29 cellular contexts compared by ENCODE assay signal in genomic region chrX:153627675-153628111, GRCh38. TPM values are rescaled to one million over a fixed set of nuclear protein-coding genes. Genes with fewer than 3 reads are reported as not detected.
DNase-seq lines count a peak whose midpoint lies in the region; ATAC-seq, FAIRE-seq and TF ChIP-seq lines count a peak whose summit lies in the region.
"Had no signal": no experiment of that assay in that cellular context is flagged by ENCODE, and none has a peak within 500 bp of the region (broad histone marks: within the 10 kb centered on the region; RNA-seq: fewer than 3 reads in every experiment).

No MANE protein-coding gene starts in this region.

- H4K5ac ChIP-seq in IMR-90 (ENCODE audit: low read depth, low read length) = no peak overlapping the region

- H2BK15ac ChIP-seq in IMR-90 (ENCODE audit: low read depth, low read length) = no peak overlapping the region

- no peak overlapping the region for H3K9ac ChIP-seq in BLaER1 treated with 17β-estradiol and CSF1 and Interleukin-3, amounts not matched to agents 10 nM and 100 nM
- H3K9ac ChIP-seq in IMR-90 (ENCODE audit: low read depth, low read length) (no peak overlapping the region), HepG2 (ENCODE audit: insufficient read depth, low read depth, low read length) (peak overlapping the region; percentile 84)
- H3K9ac ChIP-seq: KMS-11 had no signal

- H3K27ac ChIP-seq in BLaER1 treated with 17β-estradiol and CSF1 and Interleukin-3, amounts not matched to agents 10 nM and 100 nM = peak overlapping the region in 1 of 11 experiments; percentile 11; a peak in 1 of 22 replicates
- H3K27ac ChIP-seq in IMR-90 (ENCODE audit: insufficient read depth, low read length) = no peak overlapping the region
- peak overlapping the region; percentile 100 for H3K27ac ChIP-seq in HepG2 (ENCODE audit: extremely low read length, insufficient read depth, low read length)
- H3K27ac ChIP-seq: coronary artery, esophagus squamous epithelium, gastrocnemius medialis, KMS-11, spleen had no signal

- no peak overlapping the region for H3K23ac ChIP-seq in IMR-90 (ENCODE audit: low read depth, low read length)

- BruUV-seq in IMR-90 (replicated peaks; lab: Mats Ljungman, UMichigan) = no TSS peak
- no TSS peak for BruUV-seq in HepG2 (replicated peaks; lab: Mats Ljungman, UMichigan)

- H3K79me1 ChIP-seq in IMR-90 (ENCODE audit: low read depth in 1 of 2, low read length in 2 of 2) = no peaks in the 10 kb centered on the region

- no peak overlapping the region for H3K56ac ChIP-seq in IMR-90 (ENCODE audit: extremely low read depth, insufficient read depth, low read length)

- H3K18ac ChIP-seq in IMR-90 (ENCODE audit: low read depth, low read length) = no peak overlapping the region

- CTCF ChIA-PET in IMR-90 (lab: Yijun Ruan, JAX) = no interaction called here
- CTCF ChIA-PET in HepG2 (lab: Yijun Ruan, JAX; ENCODE audit: low intra/inter-chr PET ratio, low total read pairs) = no interaction called here

- H3K4me1 ChIP-seq in BLaER1 treated with 17β-estradiol and CSF1 and Interleukin-3, amounts not matched to agents 10 nM and 100 nM = peaks cover 0 to 37% (median 25%) of the 10 kb centered on the region in 10 experiments; a peak in 16 of 20 replicates
- no peaks in the 10 kb centered on the region for H3K4me1 ChIP-seq in IMR-90 (ENCODE audit: control insufficient read depth, insufficient read depth, low read length)
- peaks cover 86% of the 10 kb centered on the region for H3K4me1 ChIP-seq in HepG2 (ENCODE audit: insufficient read depth, low read length)
- H3K4me1 ChIP-seq: breast epithelium, esophagus squamous epithelium, gastrocnemius medialis, spleen had no signal

- no peak overlapping the region for H2AK9ac ChIP-seq in IMR-90 (replicated peaks; ENCODE audit: low read depth, low read length, poor library complexity)

- in situ Hi-C loops in IMR-90 (cut with MboI; ENCODE audit: low sequenced_read_pairs) (no loop called here), HepG2 (cut with HindIII; ENCODE audit: extremely low pct_ligation_motif_present, low pct_unique_long_range_greater_than_20kb) (no loop called here)

- 41% methylated on average over 5 of the region's 15 CpGs; no CpG with 5 or more reads in 1 of the 2 experiments for WGBS in IMR-90 (ENCODE audit: extremely low coverage in 2 of 2, insufficient read length in 1 of 2), 2 experiments
- no CpG with 5 or more reads among the region's 15 CpGs for WGBS in HepG2 (ENCODE audit: low lambda C conversion rate)

- peaks cover 22% of the 10 kb centered on the region for H3K79me2 ChIP-seq in HepG2 (ENCODE audit: insufficient read depth, low read length)

- H3K9me3 ChIP-seq in BLaER1 treated with 17β-estradiol and CSF1 and Interleukin-3, amounts not matched to agents 10 nM and 100 nM (replicated peaks in 1 of 11) = peaks cover 13 to 31% (median 24%) of the 10 kb centered on the region in 11 experiments
- peaks cover 8% of the 10 kb centered on the region for H3K9me3 ChIP-seq in IMR-90 (ENCODE audit: control insufficient read depth, insufficient read depth, low read length)
- no peaks in the 10 kb centered on the region for H3K9me3 ChIP-seq in HepG2 (ENCODE audit: low read length)
- H3K9me3 ChIP-seq: esophagus squamous epithelium, gastrocnemius medialis had no signal

- DNase-seq in IMR-90 = no peak
- peak; percentile 80 for DNase-seq in HepG2 (ENCODE audit: low spot score)
- peak; percentile 44 for DNase-seq in posterior vena cava (ENCODE audit: low spot score)
- DNase-seq in stimulated activated CD4-positive, alpha-beta T cell treated with anti-CD3 and anti-CD28 coated beads, Interleukin-12 subunit alpha, Interleukin-12 subunit beta, amount 100 ng/mL, for 4 hours = no peak
- DNase-seq: activated CD4-positive, alpha-beta T cell treated with anti-CD3 and anti-CD28 coated beads for 1 hour; activated CD8-positive, alpha-beta T cell treated with anti-CD3 and anti-CD28 coated beads, Interleukin-2, amount 10 ng/mL, durations not matched to agents 7 days and 5 days; activated naive CD4-positive, alpha-beta T cell; activated T-cell treated with anti-CD3 and anti-CD28 coated beads for 4 hours; amniotic stem cell; CD8-positive, alpha-beta memory T cell; esophagus squamous epithelium; gastrocnemius medialis; hippocampal formation; immature natural killer cell; NK-92 treated with Interleukin-12 subunit alpha and Interleukin-12 subunit beta, amount 100 ng/mL, for 24 hours; SIG-M5; stimulated activated CD4-positive, alpha-beta T cell treated with anti-CD3 and anti-CD28 coated beads, Interleukin-4, amount 100 ng/mL, for 24 hours; stimulated activated naive B cell treated with anti-CD40 and anti-IgM and Interleukin-4, amounts not matched to agents 10 μg/mL and 1 μg/mL and 100 μg/mL, for 72 hours had no signal

- peak in 1 of 2 experiments; percentile 66; a peak in 2 of 4 replicates for TF ChIP-seq EP300 in HepG2 (IDR thresholded peaks at IDR 0.05; ENCODE audit: low read depth in 2 of 2, low read length in 2 of 2)
- peak; percentile 68; the same call in 1 of the 2 replicates for TF ChIP-seq EP300 in HepG2 (CRISPR knock-in tag; IDR thresholded peaks at IDR 0.05; ENCODE audit: borderline replicate concordance)

- H2BK120ac ChIP-seq in IMR-90 (ENCODE audit: low read depth, low read length) = no peak overlapping the region

- TF ChIP-seq POLR2A in IMR-90 (IDR thresholded peaks at IDR 0.05; ENCODE audit: low read depth, low read length) = no peak
- TF ChIP-seq POLR2A in HepG2 (IDR thresholded peaks at IDR 0.05; ENCODE audit: insufficient read depth in 1 of 2, low read depth in 2 of 2, low read length in 2 of 2) = peak in 1 of 2 experiments; percentile 66; a peak in 1 of 4 replicates
- TF ChIP-seq POLR2A in GM18505 (IDR thresholded peaks at IDR 0.05; ENCODE audit: borderline replicate concordance, extremely low read depth, insufficient read depth, insufficient read length) = no peak

- H4K20me1 ChIP-seq in BLaER1 treated with 17β-estradiol and CSF1 and Interleukin-3, amounts not matched to agents 10 nM and 100 nM = peaks cover 0 to 14% (median 0%) of the 10 kb centered on the region in 11 experiments; a peak in 6 of 22 replicates
- no peaks in the 10 kb centered on the region for H4K20me1 ChIP-seq in IMR-90 (ENCODE audit: insufficient read depth, low read length)
- no peaks in the 10 kb centered on the region for H4K20me1 ChIP-seq in HepG2 (ENCODE audit: insufficient read depth, low read length)

- no peak overlapping the region for H3K4ac ChIP-seq in IMR-90 (ENCODE audit: low read depth, low read length)

- H3K36me3 ChIP-seq in BLaER1 treated with 17β-estradiol and CSF1 and Interleukin-3, amounts not matched to agents 10 nM and 100 nM = no peaks in the 10 kb centered on the region
- H3K36me3 ChIP-seq in IMR-90 (ENCODE audit: control insufficient read depth, insufficient read depth, low read length) (no peaks in the 10 kb centered on the region), HepG2 (replicated peaks in 1 of 2; ENCODE audit: control insufficient read depth in 1 of 2, insufficient read depth in 2 of 2, low read length in 2 of 2) (no peaks in the 10 kb centered on the region)
- H3K36me3 ChIP-seq: breast epithelium, esophagus squamous epithelium, gastrocnemius medialis, spleen had no signal

- no peak overlapping the region for H4K91ac ChIP-seq in IMR-90 (ENCODE audit: insufficient read depth, low read depth, low read length)

- peaks cover 67 to 99% (median 94%) of the 10 kb centered on the region in 11 experiments for H3K27me3 ChIP-seq in BLaER1 treated with 17β-estradiol and CSF1 and Interleukin-3, amounts not matched to agents 10 nM and 100 nM
- peaks cover 27% of the 10 kb centered on the region for H3K27me3 ChIP-seq in IMR-90 (ENCODE audit: control insufficient read depth, insufficient read depth, low read length)
- no peaks in the 10 kb centered on the region for H3K27me3 ChIP-seq in HepG2 (ENCODE audit: control insufficient read depth in 1 of 2, insufficient read depth in 2 of 2, low read length in 2 of 2)

- H2AK5ac ChIP-seq in IMR-90 (ENCODE audit: low read depth, low read length) = no peak overlapping the region

- POLR2A ChIA-PET in IMR-90 (lab: Charles Lee; ENCODE audit: unreplicated experiment) (no interaction called here), HepG2 (lab: Yijun Ruan, JAX) (interaction anchor here (1.9 to 11.8 kb wide), 5 partner anchors 9 to 301 kb away, joined by 4 to 596 read pairs (median 144); partner anchors contain the start of genes CCNQ and DUSP9)

- FAIRE-seq in HepG2 (lab: Jason Lieb, UNC) = peak; percentile 76
- FAIRE-seq: TTC549 had no signal

- no peak overlapping the region for H3K14ac ChIP-seq in IMR-90 (replicated peaks; ENCODE audit: low read depth, low read length)

- peak overlapping the region in 10 of 11 experiments; percentile 12 to 53 (median 44); a peak in 15 of 22 replicates for H3K4me2 ChIP-seq in BLaER1 treated with 17β-estradiol and CSF1 and Interleukin-3, amounts not matched to agents 10 nM and 100 nM
- H3K4me2 ChIP-seq in IMR-90 (ENCODE audit: low read depth, low read length) (no peak overlapping the region), HepG2 (ENCODE audit: low read depth, low read length) (peak overlapping the region; percentile 63)
- H3K4me2 ChIP-seq: KMS-11 had no signal

- TF ChIP-seq RAD21 in IMR-90 (IDR thresholded peaks at IDR 0.05; ENCODE audit: low read length) = no peak
- TF ChIP-seq RAD21 in HepG2 (CRISPR knock-in tag; IDR thresholded peaks at IDR 0.05) = no peak

- H2BK5ac ChIP-seq in IMR-90 (ENCODE audit: low read depth, low read length, poor library complexity, severe bottlenecking) = no peak overlapping the region

- no peak overlapping the region for H4K8ac ChIP-seq in IMR-90 (ENCODE audit: low read depth in 2 of 2, low read length in 2 of 2)

- H2AFZ ChIP-seq in IMR-90 (replicated peaks; ENCODE audit: low read length, poor library complexity) (peak overlapping the region; percentile 8), HepG2 (ENCODE audit: low read length) (no peak overlapping the region)

- H2BK20ac ChIP-seq in IMR-90 (ENCODE audit: low read depth, low read length) = no peak overlapping the region

- intact Hi-C loops in IMR-90 (cut with micrococcal nuclease) (no loop called here), HepG2 (cut with micrococcal nuclease; ENCODE audit: unreplicated experiment) (no loop called here), posterior vena cava (cut with DNase I) (no loop called here)

- dilution Hi-C loops in IMR-90 (cut with HindIII; ENCODE audit: low sequenced_read_pairs, unreplicated experiment) = no loop called here

- no peak overlapping the region for H3K4me3 ChIP-seq in BLaER1 treated with 17β-estradiol and CSF1 and Interleukin-3, amounts not matched to agents 10 nM and 100 nM
- H3K4me3 ChIP-seq in IMR-90 (ENCODE audit: insufficient read depth, low read depth, low read length) (no peak overlapping the region), HepG2 (replicated peaks in 1 of 3; ENCODE audit: insufficient read depth in 1 of 3, low read depth in 2 of 3, low read length in 3 of 3) (peak overlapping the region in 1 of 3 experiments; percentile 37; a peak in 2 of 6 replicates)
- H3K4me3 ChIP-seq: breast epithelium, coronary artery, esophagus squamous epithelium, gastrocnemius medialis, spleen had no signal

- TF ChIP-seq CTCF in IMR-90 (conservative IDR thresholded peaks at IDR 0.05; ENCODE audit: low read depth, low read length) (no peak), HepG2 (CRISPR knock-in tag; IDR thresholded peaks at IDR 0.05) (peak; percentile 39)

- ATAC-seq in IMR-90 (ENCODE audit: low read depth) (peak; percentile 51), HepG2 (peak; percentile 68), GM18505 (IDR thresholded peaks at IDR 0.05; ENCODE audit: unreplicated experiment) (no peak)
- ATAC-seq in activated CD4-positive, CD25-positive, alpha-beta regulatory T cell treated with anti-CD3 and anti-CD28 coated beads, Interleukin-2, amount 50 U/mL, for 24 hours = no peak
- ATAC-seq: activated CD8-positive, alpha-beta T cell treated with anti-CD3 and anti-CD28 coated beads, Interleukin-2, amount 10 ng/mL, durations not matched to agents 7 days and 5 days; gastrocnemius medialis; stimulated activated naive B cell treated with anti-CD40 and anti-IgM and Interleukin-4, amounts not matched to agents 10 μg/mL and 1 μg/mL and 100 μg/mL, for 72 hours had no signal

- H3K9me1 ChIP-seq in IMR-90 (ENCODE audit: insufficient read depth, low read length) = no peaks in the 10 kb centered on the region

RNA-seq across cellular contexts. Expression of gene DUSP9, which starts 19.3 kb away (rescaled TPM):
- total RNA-seq in IMR-90 (2012; rRNA removed) = under 0.01 TPM in 2 replicates
- polyA plus RNA-seq in IMR-90 (2012; rRNA removed) = 0.09 and 0.16 TPM in 2 replicates
- 0.05 and 0.20 TPM in 2 replicates for polyA plus RNA-seq in IMR-90 (2012; cell fraction: cytosol; rRNA removed)
- polyA plus RNA-seq in IMR-90 (2012; cell fraction: nucleus; rRNA removed; ENCODE audit: low replicate concordance) = 0.05 and 0.16 TPM in 2 replicates
- total RNA-seq in HepG2 (2016; rRNA removed; fragmentation: Illumina TruSeq; extraction: Trizol) = 357 and 435 TPM in 2 replicates
- total RNA-seq in HepG2 (2016; cell fraction: cytosol; rRNA removed; fragmentation: Illumina TruSeq; extraction: Trizol; ENCODE audit: low read depth) = 183 and 202 TPM in 2 replicates
- 332 and 447 TPM in 2 replicates for total RNA-seq in HepG2 (2016; cell fraction: insoluble cytoplasmic fraction; rRNA removed; fragmentation: Illumina TruSeq; extraction: Trizol)
- 386 and 448 TPM in 2 replicates for total RNA-seq in HepG2 (2016; cell fraction: membrane; rRNA removed; fragmentation: Illumina TruSeq; extraction: Trizol)
- total RNA-seq in HepG2 (2016; cell fraction: nucleus; rRNA removed; fragmentation: Illumina TruSeq; extraction: Trizol) = 159 and 193 TPM in 2 replicates
- polyA plus RNA-seq in HepG2 (2011; rRNA removed) = 235 and 335 TPM in 2 replicates
- polyA plus RNA-seq in HepG2 (2011; cell fraction: cytosol; rRNA removed) = 239 and 294 TPM in 2 replicates
- polyA plus RNA-seq in HepG2 (2011; cell fraction: nucleus; rRNA removed) = 263 and 279 TPM in 2 replicates
- polyA plus RNA-seq in HepG2 (2012) = 173 and 253 TPM in 2 replicates
- 162 and 174 TPM in 2 replicates for polyA plus RNA-seq in HepG2 (2016; cell fraction: cytosol; fragmentation: Illumina TruSeq; extraction: Trizol; ENCODE audit: low read depth)
- 322 and 341 TPM in 2 replicates for polyA plus RNA-seq in HepG2 (2016; cell fraction: insoluble cytoplasmic fraction; fragmentation: Illumina TruSeq; extraction: Trizol; ENCODE audit: low read depth)
- polyA plus RNA-seq in HepG2 (2016; cell fraction: membrane; fragmentation: Illumina TruSeq; extraction: Trizol; ENCODE audit: low read depth) = 301 and 303 TPM in 2 replicates
- polyA plus RNA-seq in HepG2 (2016; cell fraction: nucleus; fragmentation: Illumina TruSeq; extraction: Trizol; ENCODE audit: insufficient read depth, low read depth) = 275 and 284 TPM in 2 replicates
- 22.4 and 433 TPM in 2 replicates for polyA minus RNA-seq in HepG2 (2011; rRNA and poly(A)+ RNA removed; ENCODE audit: low replicate concordance)
- polyA minus RNA-seq in HepG2 (2011; cell fraction: cytosol; rRNA and poly(A)+ RNA removed) = 192 and 199 TPM in 2 replicates
- 54.5 and 60.7 TPM in 2 replicates for polyA minus RNA-seq in HepG2 (2011; cell fraction: nucleus; rRNA and poly(A)+ RNA removed)
- total RNA-seq in posterior vena cava = not detected
- total RNA-seq: activated CD8-positive, alpha-beta T cell treated with anti-CD3 and anti-CD28 coated beads, Interleukin-2, amount 10 ng/mL, durations not matched to agents 7 days and 5 days; gastrocnemius medialis; HT1080; T-helper 1 cell treated with Interleukin-12 subunit alpha and Interleukin-12 subunit beta and Interleukin-4 antibody, amounts not matched to agents 30 ng/mL and 1 ng/mL, for 36 hours had no signal
- polyA plus RNA-seq: immature natural killer cell had no signal

RNA-seq across cellular contexts. Expression of gene CCNQ, which starts 28.8 kb away (rescaled TPM):
- total RNA-seq in IMR-90 (2012; rRNA removed) = 26.9 and 27.6 TPM in 2 replicates
- 35.2 and 39.1 TPM in 2 replicates for polyA plus RNA-seq in IMR-90 (2012; rRNA removed)
- 23.9 and 50.9 TPM in 2 replicates for polyA plus RNA-seq in IMR-90 (2012; cell fraction: cytosol; rRNA removed)
- 15.4 and 26.3 TPM in 2 replicates for polyA plus RNA-seq in IMR-90 (2012; cell fraction: nucleus; rRNA removed; ENCODE audit: low replicate concordance)
- 23.7 and 25.5 TPM in 2 replicates for total RNA-seq in HepG2 (2016; rRNA removed; fragmentation: Illumina TruSeq; extraction: Trizol)
- 68.7 and 75.5 TPM in 2 replicates for total RNA-seq in HepG2 (2016; cell fraction: cytosol; rRNA removed; fragmentation: Illumina TruSeq; extraction: Trizol; ENCODE audit: low read depth)
- 21.1 and 24.5 TPM in 2 replicates for total RNA-seq in HepG2 (2016; cell fraction: insoluble cytoplasmic fraction; rRNA removed; fragmentation: Illumina TruSeq; extraction: Trizol)
- 70.2 and 79.6 TPM in 2 replicates for total RNA-seq in HepG2 (2016; cell fraction: membrane; rRNA removed; fragmentation: Illumina TruSeq; extraction: Trizol)
- 9.8 and 13.2 TPM in 2 replicates for total RNA-seq in HepG2 (2016; cell fraction: nucleus; rRNA removed; fragmentation: Illumina TruSeq; extraction: Trizol)
- polyA plus RNA-seq in HepG2 (2011; rRNA removed) = 15.0 and 22.0 TPM in 2 replicates
- polyA plus RNA-seq in HepG2 (2011; cell fraction: cytosol; rRNA removed) = 21.9 and 25.7 TPM in 2 replicates
- polyA plus RNA-seq in HepG2 (2011; cell fraction: nucleus; rRNA removed) = 11.2 and 14.5 TPM in 2 replicates
- 8.9 and 11.1 TPM in 2 replicates for polyA plus RNA-seq in HepG2 (2012)
- polyA plus RNA-seq in HepG2 (2016; cell fraction: cytosol; fragmentation: Illumina TruSeq; extraction: Trizol; ENCODE audit: low read depth) = 68.9 and 82.0 TPM in 2 replicates
- 20.1 and 20.6 TPM in 2 replicates for polyA plus RNA-seq in HepG2 (2016; cell fraction: insoluble cytoplasmic fraction; fragmentation: Illumina TruSeq; extraction: Trizol; ENCODE audit: low read depth)
- polyA plus RNA-seq in HepG2 (2016; cell fraction: membrane; fragmentation: Illumina TruSeq; extraction: Trizol; ENCODE audit: low read depth) = 55.1 and 67.3 TPM in 2 replicates
- polyA plus RNA-seq in HepG2 (2016; cell fraction: nucleus; fragmentation: Illumina TruSeq; extraction: Trizol; ENCODE audit: insufficient read depth, low read depth) = 15.0 and 20.6 TPM in 2 replicates
- polyA minus RNA-seq in HepG2 (2011; rRNA and poly(A)+ RNA removed; ENCODE audit: low replicate concordance) = 19.4 and 43.5 TPM in 2 replicates
- polyA minus RNA-seq in HepG2 (2011; cell fraction: cytosol; rRNA and poly(A)+ RNA removed) = 6.7 and 9.8 TPM in 2 replicates
- 5.4 and 6.1 TPM in 2 replicates for polyA minus RNA-seq in HepG2 (2011; cell fraction: nucleus; rRNA and poly(A)+ RNA removed)
- total RNA-seq in posterior vena cava = 10 to 100 TPM; 15.8 to 21.7 TPM

RNA-seq across cellular contexts. Expression of gene PNCK, which starts 45.9 kb away (rescaled TPM):
- 0.18 TPM in 1 of 2 replicates, not detected in the other for total RNA-seq in IMR-90 (2012; rRNA removed)
- polyA plus RNA-seq in IMR-90 (2012; rRNA removed) = 0.13 and 0.22 TPM in 2 replicates
- polyA plus RNA-seq in IMR-90 (2012; cell fraction: cytosol; rRNA removed) = 0.22 TPM in 2 replicates
- 2.2 and 2.5 TPM in 2 replicates for polyA plus RNA-seq in IMR-90 (2012; cell fraction: nucleus; rRNA removed; ENCODE audit: low replicate concordance)
- not detected in 2 replicates for total RNA-seq in HepG2 (2016; rRNA removed; fragmentation: Illumina TruSeq; extraction: Trizol)
- total RNA-seq in HepG2 (2016; cell fraction: cytosol; rRNA removed; fragmentation: Illumina TruSeq; extraction: Trizol; ENCODE audit: low read depth) = not detected in 2 replicates
- total RNA-seq in HepG2 (2016; cell fraction: insoluble cytoplasmic fraction; rRNA removed; fragmentation: Illumina TruSeq; extraction: Trizol) = not detected in 2 replicates
- not detected in 2 replicates for total RNA-seq in HepG2 (2016; cell fraction: membrane; rRNA removed; fragmentation: Illumina TruSeq; extraction: Trizol)
- not detected in 2 replicates for total RNA-seq in HepG2 (2016; cell fraction: nucleus; rRNA removed; fragmentation: Illumina TruSeq; extraction: Trizol)
- 33.1 and 55.3 TPM in 2 replicates for polyA plus RNA-seq in HepG2 (2011; rRNA removed)
- polyA plus RNA-seq in HepG2 (2011; cell fraction: cytosol; rRNA removed) = 25.3 and 25.4 TPM in 2 replicates
- 294 and 322 TPM in 2 replicates for polyA plus RNA-seq in HepG2 (2011; cell fraction: nucleus; rRNA removed)
- polyA plus RNA-seq in HepG2 (2012) = 32.4 and 45.3 TPM in 2 replicates
- 0.12 TPM in 1 of 2 replicates, not detected in the other for polyA plus RNA-seq in HepG2 (2016; cell fraction: cytosol; fragmentation: Illumina TruSeq; extraction: Trizol; ENCODE audit: low read depth)
- not detected in 2 replicates for polyA plus RNA-seq in HepG2 (2016; cell fraction: insoluble cytoplasmic fraction; fragmentation: Illumina TruSeq; extraction: Trizol; ENCODE audit: low read depth)
- not detected in 2 replicates for polyA plus RNA-seq in HepG2 (2016; cell fraction: membrane; fragmentation: Illumina TruSeq; extraction: Trizol; ENCODE audit: low read depth)
- 1.2 TPM in 1 of 2 replicates, not detected in the other for polyA plus RNA-seq in HepG2 (2016; cell fraction: nucleus; fragmentation: Illumina TruSeq; extraction: Trizol; ENCODE audit: insufficient read depth, low read depth)
- 0.91 and 21.5 TPM in 2 replicates for polyA minus RNA-seq in HepG2 (2011; rRNA and poly(A)+ RNA removed; ENCODE audit: low replicate concordance)
- 8.9 and 13.2 TPM in 2 replicates for polyA minus RNA-seq in HepG2 (2011; cell fraction: cytosol; rRNA and poly(A)+ RNA removed)
- 42.2 and 53.6 TPM in 2 replicates for polyA minus RNA-seq in HepG2 (2011; cell fraction: nucleus; rRNA and poly(A)+ RNA removed)
- 10 to 100 TPM; 41.1 to 58.9 TPM for total RNA-seq in posterior vena cava
- total RNA-seq: CD8-positive, alpha-beta memory T cell; HT1080; pulmonary artery endothelial cell; T-helper 1 cell treated with Interleukin-12 subunit alpha and Interleukin-12 subunit beta and Interleukin-4 antibody, amounts not matched to agents 30 ng/mL and 1 ng/mL, for 36 hours had no signal
- polyA plus RNA-seq: CD8-positive, alpha-beta memory T cell; immature natural killer cell had no signal

Comparison
In these comparisons a context has a peak if more than half of its experiments do, and no peak if none do; other contexts are left out.
1. ATAC-seq: peak in IMR-90 (single experiment) and HepG2 (single experiment); none in activated CD4-positive, CD25-positive, alpha-beta regulatory T cell treated with anti-CD3 and anti-CD28 coated beads, Interleukin-2, amount 50 U/mL, for 24 hours (0 of 2) and GM18505 (single experiment).
2. DNase-seq: peak in HepG2 (single experiment) and posterior vena cava (single experiment); none in IMR-90 (single experiment) and stimulated activated CD4-positive, alpha-beta T cell treated with anti-CD3 and anti-CD28 coated beads, Interleukin-12 subunit alpha, Interleukin-12 subunit beta, amount 100 ng/mL, for 4 hours (single experiment).
3. RNA of gene DUSP9, which starts 19.3 kb away (total RNA-seq): 159 to 448 TPM in HepG2; not detected in posterior vena cava and under 0.01 TPM in IMR-90; every median in the first group is over 100 times any median in the second.
4. RNA of gene PNCK, which starts 45.9 kb away (total RNA-seq): 41.1 to 58.9 TPM in posterior vena cava; 0.18 TPM in IMR-90 and not detected in HepG2; every median in the first group is over 10 times any median in the second.